1 cellular context compared by ENCODE assay signal in genomic region chr5:179837076-179838011, GRCh38.
TF ChIP-seq lines count a peak whose summit lies in the region.

No MANE protein-coding gene starts in this region.

TF ChIP-seq in K562, 482 proteins besides CTCF, POLR2A, EP300 and RAD21 (continued from another document):
- TF ChIP-seq ZNF24 (IDR thresholded peaks at IDR 0.05) (no peak), SUPT5H (IDR thresholded peaks at IDR 0.05) (0 out of 2 replicates have a peak, but pooled peaks have one; percentile 25), TAF1 (IDR thresholded peaks at IDR 0.05; ENCODE audit: control insufficient read depth, extremely low read depth, insufficient read depth, low read length, severe bottlenecking) (no peak), POLR2G (IDR thresholded peaks at IDR 0.05; ENCODE audit: low read depth, low read length) (peak; percentile 76), TCFL5 (CRISPR knock-in tag; conservative IDR thresholded peaks at IDR 0.05) (no peak), ZBTB5 (IDR thresholded peaks at IDR 0.05) (no peak), SRSF7 (optimal IDR thresholded peaks at IDR 0.05; ENCODE audit: low read depth, low read length) (no peak), HNRNPUL1 (IDR thresholded peaks at IDR 0.05; ENCODE audit: low read length) (no peak), ZBTB40 (IDR thresholded peaks at IDR 0.05) (no peak), ZBTB40 (CRISPR knock-in tag; IDR thresholded peaks at IDR 0.05) (no peak), ZBTB1 (CRISPR knock-in tag; IDR thresholded peaks at IDR 0.05; ENCODE audit: borderline replicate concordance, low read depth) (no peak), ZNF830 (CRISPR knock-in tag; IDR thresholded peaks at IDR 0.05) (peak; percentile 32; the same call in 1 of the 2 replicates), SMAD2 (IDR thresholded peaks at IDR 0.05; ENCODE audit: low read depth, low read length) (no peak), BACH1 (tag; IDR thresholded peaks at IDR 0.05) (no peak), ZNF764 (CRISPR knock-in tag; IDR thresholded peaks at IDR 0.05; ENCODE audit: low read depth) (no peak), SMARCC2 (IDR thresholded peaks at IDR 0.05; ENCODE audit: low read depth) (no peak), ZNF274 (IDR thresholded peaks at IDR 0.05; ENCODE audit: borderline replicate concordance, low read depth, low read length) (no peak), RBM22 (IDR thresholded peaks at IDR 0.05; ENCODE audit: low read depth, low read length, poor library complexity, severe bottlenecking) (peak; percentile 70), ZBTB9 (CRISPR knock-in tag; IDR thresholded peaks at IDR 0.05) (no peak; the same call in 1 of the 2 replicates), ZNF212 (CRISPR knock-in tag; IDR thresholded peaks at IDR 0.05) (no peak), L3MBTL2 (IDR thresholded peaks at IDR 0.05) (no peak), BRCA1 (IDR thresholded peaks at IDR 0.05) (no peak), BRCA1 (CRISPR knock-in tag; IDR thresholded peaks at IDR 0.05) (no peak), POLR2AphosphoS2 (IDR thresholded peaks at IDR 0.05; ENCODE audit: low read length) (peak; percentile 80), USF1 (CRISPR knock-in tag; IDR thresholded peaks at IDR 0.05) (no peak), HMGXB4 (CRISPR knock-in tag; IDR thresholded peaks at IDR 0.05) (no peak), RBFOX2 (IDR thresholded peaks at IDR 0.05; ENCODE audit: low read depth, low read length) (peak; percentile 21; the same call in 1 of the 2 replicates), TCF3 (CRISPR knock-in tag; IDR thresholded peaks at IDR 0.05) (no peak), MCM5 (IDR thresholded peaks at IDR 0.05; ENCODE audit: low read depth) (no peak), ELF2 (CRISPR knock-in tag; IDR thresholded peaks at IDR 0.05) (0 out of 2 replicates have a peak, but pooled peaks have one; percentile 10), PBX2 (CRISPR knock-in tag; IDR thresholded peaks at IDR 0.05; ENCODE audit: low read depth) (no peak), PBX2 (tag; conservative IDR thresholded peaks at IDR 0.05; ENCODE audit: low read depth) (0 out of 2 replicates have a peak, but pooled peaks have one; percentile 5), NFE2 (IDR thresholded peaks at IDR 0.05; ENCODE audit: low read depth) (no peak), GTF3C2 (IDR thresholded peaks at IDR 0.05; ENCODE audit: borderline replicate concordance, extremely low read depth, insufficient read length) (no peak), ZSCAN29 (IDR thresholded peaks at IDR 0.05) (no peak), PHTF2 (CRISPR knock-in tag; IDR thresholded peaks at IDR 0.05) (0 out of 2 replicates have a peak, but pooled peaks have one; percentile 59), ZZZ3 (IDR thresholded peaks at IDR 0.05) (no peak), ZC3H8 (IDR thresholded peaks at IDR 0.05) (no peak), KDM5B (IDR thresholded peaks at IDR 0.05; ENCODE audit: insufficient replicate concordance, low read depth, low read length) (peak; percentile 5), RFX7 (CRISPR knock-in tag; IDR thresholded peaks at IDR 0.05) (no peak), ZNF121 (CRISPR knock-in tag; conservative IDR thresholded peaks at IDR 0.05) (no peak)
